ENCODE assay signal across 1 cellular context in genomic region chr10:12605580-12606405, GRCh38.
TF ChIP-seq lines count a peak whose summit lies in the region.

No MANE protein-coding gene starts in this region.

TF ChIP-seq in HepG2, 621 proteins besides CTCF, POLR2A, EP300 and RAD21 (continued from another document and continues in another):
- TF ChIP-seq SNAPC4 (CRISPR knock-in tag; IDR thresholded peaks at IDR 0.05) (no peak), THAP7 (CRISPR knock-in tag; IDR thresholded peaks at IDR 0.05) (no peak), ZBTB25 (CRISPR knock-in tag; IDR thresholded peaks at IDR 0.05) (no peak), KMT2A (CRISPR knock-in tag; IDR thresholded peaks at IDR 0.05) (no peak), NCOA5 (CRISPR knock-in tag; IDR thresholded peaks at IDR 0.05) (no peak), ZNF576 (CRISPR knock-in tag; IDR thresholded peaks at IDR 0.05) (no peak), GABPB1 (CRISPR knock-in tag; IDR thresholded peaks at IDR 0.05) (peak; percentile 40; the same call in 1 of the 2 replicates), ZBTB38 (CRISPR knock-in tag; IDR thresholded peaks at IDR 0.05) (no peak), ZNF296 (CRISPR knock-in tag; conservative IDR thresholded peaks at IDR 0.05) (no peak), ZNF432 (CRISPR knock-in tag; IDR thresholded peaks at IDR 0.05; ENCODE audit: borderline replicate concordance) (no peak), ZKSCAN5 (CRISPR knock-in tag; IDR thresholded peaks at IDR 0.05) (no peak), KDM1A (CRISPR knock-in tag; IDR thresholded peaks at IDR 0.05) (0 out of 2 replicates have a peak, but pooled peaks have one; percentile 27), DR1 (CRISPR knock-in tag; IDR thresholded peaks at IDR 0.05) (no peak), SCMH1 (CRISPR knock-in tag; IDR thresholded peaks at IDR 0.05; ENCODE audit: borderline replicate concordance) (no peak), ELK4 (CRISPR knock-in tag; IDR thresholded peaks at IDR 0.05; ENCODE audit: borderline replicate concordance) (no peak), MNT (IDR thresholded peaks at IDR 0.05) (no peak), PRMT3 (CRISPR knock-in tag; IDR thresholded peaks at IDR 0.05; ENCODE audit: borderline replicate concordance, low read depth) (no peak), HIVEP1 (CRISPR knock-in tag; IDR thresholded peaks at IDR 0.05) (no peak), TRIM22 (IDR thresholded peaks at IDR 0.05) (no peak), BCL3 (CRISPR knock-in tag; IDR thresholded peaks at IDR 0.05) (no peak), TFDP1 (CRISPR knock-in tag; IDR thresholded peaks at IDR 0.05; ENCODE audit: borderline replicate concordance) (no peak), CENPT (CRISPR knock-in tag; IDR thresholded peaks at IDR 0.05; ENCODE audit: low read depth) (no peak), TRAFD1 (CRISPR knock-in tag; IDR thresholded peaks at IDR 0.05; ENCODE audit: borderline replicate concordance) (no peak), FOXC1 (CRISPR knock-in tag; IDR thresholded peaks at IDR 0.05; ENCODE audit: borderline replicate concordance) (no peak), NFYC (CRISPR knock-in tag; IDR thresholded peaks at IDR 0.05) (no peak), ZNF724P (CRISPR knock-in tag; IDR thresholded peaks at IDR 0.05; ENCODE audit: borderline replicate concordance) (no peak), ZXDC (CRISPR knock-in tag; IDR thresholded peaks at IDR 0.05) (no peak), SP140L (CRISPR knock-in tag; IDR thresholded peaks at IDR 0.05; ENCODE audit: borderline replicate concordance) (no peak), ZNF224 (CRISPR knock-in tag; IDR thresholded peaks at IDR 0.05) (no peak), ZBTB44 (CRISPR knock-in tag; IDR thresholded peaks at IDR 0.05) (no peak), HDAC2 (CRISPR knock-in tag; IDR thresholded peaks at IDR 0.05) (peak; percentile 78), ZNF616 (CRISPR knock-in tag; IDR thresholded peaks at IDR 0.05; ENCODE audit: low read depth) (no peak), ZNF101 (CRISPR knock-in tag; IDR thresholded peaks at IDR 0.05; ENCODE audit: borderline replicate concordance, low read depth) (no peak), POGZ (CRISPR knock-in tag; IDR thresholded peaks at IDR 0.05) (no peak), DBP (CRISPR knock-in tag; IDR thresholded peaks at IDR 0.05; ENCODE audit: not compliant biosample characterization) (no peak)
